Comparison of ENCODE assay signal across 8 cellular contexts in the genomic region with DNA sequence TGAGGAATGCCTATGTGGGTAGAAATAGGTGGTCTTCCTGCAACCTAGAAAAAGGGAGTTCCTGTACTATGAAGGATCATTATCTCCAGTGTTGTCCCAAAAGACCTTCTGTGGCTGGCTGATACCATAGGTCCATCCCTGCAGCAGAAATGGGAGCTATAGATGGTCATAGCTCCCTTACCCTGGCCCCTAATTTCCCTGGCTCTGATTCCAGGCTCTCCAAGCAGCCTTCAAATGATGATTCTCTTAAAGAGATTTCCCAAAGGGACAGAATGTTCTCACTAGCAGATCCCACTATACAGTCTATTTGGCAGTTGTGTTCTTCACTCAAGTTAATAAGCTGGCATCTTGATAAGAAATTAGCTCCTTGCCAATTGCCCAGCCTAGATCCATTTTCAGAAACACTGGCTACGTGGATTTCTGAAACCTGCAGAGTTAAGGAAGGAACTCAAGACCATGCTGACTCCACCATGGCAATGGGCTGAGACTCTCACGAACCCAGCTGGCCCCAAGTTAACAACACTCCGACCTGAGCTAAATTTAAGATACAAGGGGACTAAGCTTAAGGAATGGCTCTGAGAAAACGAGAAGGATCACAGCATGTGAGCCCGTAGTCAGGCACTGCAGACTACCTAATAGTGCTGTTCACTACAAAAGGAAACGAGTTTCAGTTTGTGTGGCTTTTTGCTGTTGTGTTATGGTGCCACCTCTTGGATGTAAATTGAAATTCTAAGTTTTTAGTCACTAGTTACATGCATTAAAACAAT. TPM values are rescaled to one million over a fixed set of nuclear protein-coding genes. Genes with fewer than 3 reads are reported as not detected.
DNase-seq lines count a peak whose midpoint lies in the region; ATAC-seq and TF ChIP-seq lines count a peak whose summit lies in the region.

No MANE protein-coding gene starts in this region.

- peak; percentile 48 for DNase-seq in NOMO-1 treated with dmso at 0.1 percent for 144 hours (lab: John Stamatoyannopoulos, UW; ENCODE audit: unreplicated experiment)
- no peak for DNase-seq in heart left ventricle
- peak; percentile 70 for DNase-seq in renal cortical epithelial cell (ENCODE audit: low read depth)
- no peak for DNase-seq in NCI-H187 treated with DMSO at 0.1 percent for 48 hours (lab: John Stamatoyannopoulos, UW)

- H3K27ac ChIP-seq in C4-2B (peak overlapping the region; percentile 53; the same call in 1 of the 2 replicates), heart left ventricle (peak overlapping the region in 1 of 12 donors; percentile 27)

- peaks cover 10% of the 10 kb centered on the region for H3K4me1 Mint-ChIP-seq in activated naive CD8-positive, alpha-beta T cell (ENCODE audit: low read depth)

- H3K4me3 ChIP-seq in heart left ventricle: peak overlapping the region in 7 of 12 donors; percentile 18 to 44 (median 35)

- TF ChIP-seq POLR2A in heart left ventricle (IDR thresholded peaks at IDR 0.05): no peak

- peak; percentile 87 for TF ChIP-seq CTCF in C4-2B (conservative IDR thresholded peaks at IDR 0.05)
- TF ChIP-seq CTCF in heart left ventricle (IDR thresholded peaks at IDR 0.05): peak; percentile 22 to 67 (median 46)

- peak overlapping the region; percentile 7 for H3K27ac Mint-ChIP-seq in activated naive CD8-positive, alpha-beta T cell

- peak overlapping the region; percentile 36 for H3K4me3 Mint-ChIP-seq in activated naive CD8-positive, alpha-beta T cell

- peaks cover 0 to 17% (median 13%) of the 10 kb centered on the region in 9 donors for H3K36me3 ChIP-seq in heart left ventricle

- 6 to 19% (median 15%) methylated on average over 6 of the region's 6 CpGs for WGBS in heart left ventricle, 4 donors

- peaks cover 0 to 11% (median 4%) of the 10 kb centered on the region in 12 donors for H3K4me1 ChIP-seq in heart left ventricle

- ATAC-seq in GM18517 (IDR thresholded peaks at IDR 0.05; ENCODE audit: unreplicated experiment) (peak; percentile 84), HG03342 (IDR thresholded peaks at IDR 0.05; ENCODE audit: unreplicated experiment) (peak; percentile 86), heart left ventricle (peak; percentile 37 to 86 (median 80))

- intact Hi-C loops in heart left ventricle (cut with DNase I): loop anchor here (1.0 to 10.0 kb wide), 7 partner anchors 148 to 465 kb away; no protein-coding TSS in a partner anchor

- no peaks in the 10 kb centered on the region for H3K9me3 Mint-ChIP-seq in activated naive CD8-positive, alpha-beta T cell (ENCODE audit: low read depth)

- H3K27me3 ChIP-seq in heart left ventricle: no peaks in the 10 kb centered on the region

- H3K9me3 ChIP-seq in heart left ventricle: no peaks in the 10 kb centered on the region

- H3K36me3 Mint-ChIP-seq in activated naive CD8-positive, alpha-beta T cell: no peaks in the 10 kb centered on the region

- H3K27me3 Mint-ChIP-seq in activated naive CD8-positive, alpha-beta T cell: no peaks in the 10 kb centered on the region

RNA-seq across cellular contexts. Expression of gene C15orf40, which starts 11.4 kb away (rescaled TPM):
- 10 to 100 TPM in 5 of 9 donors, 1 to 10 TPM in 4; 6.0 to 17.0 (median 10.5) TPM for total RNA-seq in heart left ventricle
- polyA plus RNA-seq in heart left ventricle: 1 to 10 TPM; 6.7 to 9.2 TPM
- total RNA-seq in renal cortical epithelial cell: 3.5 and 5.8 TPM in 2 replicates

RNA-seq across cellular contexts. Expression of gene RAMAC, which starts 14.1 kb away (rescaled TPM):
- total RNA-seq in heart left ventricle (10 to 100 TPM; 11.0 to 17.0 (median 14.9) TPM), renal cortical epithelial cell (41.9 and 79.2 TPM in 2 replicates)
- 10 to 100 TPM; 13.9 to 25.5 TPM for polyA plus RNA-seq in heart left ventricle

RNA-seq across cellular contexts. Expression of gene HOMER2, which starts 47.6 kb away (rescaled TPM):
- total RNA-seq in heart left ventricle (10 to 100 TPM; 30.4 to 60.5 (median 38.2) TPM), renal cortical epithelial cell (56.6 and 58.9 TPM in 2 replicates)
- 10 to 100 TPM; 15.2 to 16.9 TPM for polyA plus RNA-seq in heart left ventricle

Comparison
In these comparisons a context has a peak if more than half of its experiments do, and no peak if none do; other contexts are left out.
1. DNase-seq: peak in NOMO-1 treated with dmso at 0.1 percent for 144 hours (single experiment) and renal cortical epithelial cell (single experiment); none in heart left ventricle (0 of 5) and NCI-H187 treated with DMSO at 0.1 percent for 48 hours (single experiment).
2. Peak in every context shown above with its lines, with median percentiles within 50 percentile points of each other: ATAC-seq.